ENCODE assay signal across 18 cellular contexts in genomic region chr14:50099335-50099734, GRCh38. TPM values are rescaled to one million over a fixed set of nuclear protein-coding genes. Genes with fewer than 3 reads are reported as not detected.
DNase-seq lines count a peak whose midpoint lies in the region; ATAC-seq and TF ChIP-seq lines count a peak whose summit lies in the region.
"Had no signal": no experiment of that assay in that cellular context is flagged by ENCODE, and none has a peak within 500 bp of the region (broad histone marks: within the 10 kb centered on the region; RNA-seq: fewer than 3 reads in every experiment).

No MANE protein-coding gene starts in this region.

- ATAC-seq in T-cell (replicated peaks in 1 of 4), result peak in 3 of 4 experiments; percentile 37 to 53 (median 50)
- ATAC-seq in foreskin keratinocyte, result peak; percentile 76
- ATAC-seq: pancreas, WTC11 had no signal

- no peaks in the 10 kb centered on the region for H3K9me3 ChIP-seq in breast epithelium
- H3K9me3 ChIP-seq: esophagus muscularis mucosa, pancreas, SJCRH30, uterus had no signal

- peak overlapping the region; percentile 33 for H3K27ac Mint-ChIP-seq in MCF 10A (ENCODE audit: low read depth, unreplicated experiment)
- peak overlapping the region; percentile 86 to 91 for H3K27ac Mint-ChIP-seq in T-cell
- H3K27ac Mint-ChIP-seq: H9, WTC11 had no signal

- no peak overlapping the region for H3K4me3 ChIP-seq in breast epithelium
- H3K4me3 ChIP-seq: esophagus muscularis mucosa, pancreas, SJCRH30, uterus had no signal

- H3K4me1 Mint-ChIP-seq in MCF 10A (ENCODE audit: insufficient read depth, unreplicated experiment) (peaks cover 11% of the 10 kb centered on the region), T-cell (peaks cover 62 to 83% (median 79%) of the 10 kb centered on the region in 3 donors)
- H3K4me1 Mint-ChIP-seq: H9, WTC11 had no signal

- in situ Hi-C loops in GM13977 (cut with MboI; ENCODE audit: low pct_unique_long_range_greater_than_20kb, low sequenced_read_pairs, unreplicated experiment), result loop anchor here (10.0 kb wide), 2 partner anchors 55 to 215 kb away; no protein-coding TSS in a partner anchor

- H3K9me3 Mint-ChIP-seq in MCF 10A (ENCODE audit: unreplicated experiment) (no peaks in the 10 kb centered on the region), T-cell (no peaks in the 10 kb centered on the region)
- H3K9me3 Mint-ChIP-seq: H9, WTC11 had no signal

- H3K4me3 Mint-ChIP-seq in MCF 10A (ENCODE audit: unreplicated experiment), result no peak overlapping the region
- H3K4me3 Mint-ChIP-seq in T-cell, result no peak overlapping the region
- H3K4me3 Mint-ChIP-seq: H9, WTC11 had no signal

- TF ChIP-seq POLR2A in breast epithelium (IDR thresholded peaks at IDR 0.05), result no peak

- H3K36me3 ChIP-seq in breast epithelium, result no peaks in the 10 kb centered on the region
- H3K36me3 ChIP-seq: esophagus muscularis mucosa, pancreas, SJCRH30, uterus had no signal

- CTCF ChIA-PET in MCF 10A (lab: Yijun Ruan, JAX), result interaction anchor here (0.7 to 7.3 kb wide), 9 partner anchors 29 to 246 kb away, joined by 3 to 44 read pairs (median 4); partner anchors contain the start of gene NEMF
- CTCF ChIA-PET in T-cell (lab: Charles Lee), result no interaction called here

- no peak for TF ChIP-seq CTCF in MCF 10A (IDR thresholded peaks at IDR 0.05; ENCODE audit: unreplicated experiment)
- TF ChIP-seq CTCF in breast epithelium (IDR thresholded peaks at IDR 0.05), result no peak
- TF ChIP-seq CTCF in foreskin keratinocyte (conservative IDR thresholded peaks at IDR 0.05), result no peak
- TF ChIP-seq CTCF in GM13977 (IDR thresholded peaks at IDR 0.05; ENCODE audit: extremely low read depth, insufficient read depth, missing control alignments), result no peak

- H3K27ac ChIP-seq in breast epithelium (no peak overlapping the region), foreskin keratinocyte (no peak overlapping the region)
- H3K27ac ChIP-seq: esophagus muscularis mucosa, pancreas, SJCRH30, uterus had no signal

- POLR2A ChIA-PET in MCF 10A (lab: Yijun Ruan, JAX) (interaction anchor here (0.7 to 1.9 kb wide), 8 partner anchors 10 to 248 kb away, joined by 3 to 10 read pairs (median 4); partner anchors contain the start of genes ARF6 and NEMF), T-cell (lab: Charles Lee) (interaction anchor here (0.6 kb wide), 2 partner anchors 247 to 467 kb away, joined by 3 to 6 read pairs; partner anchors contain the start of gene NEMF (in 1 of the 2))

- DNase-seq in MCF 10A (ENCODE audit: unreplicated experiment), result peak; percentile 47
- DNase-seq in breast epithelium (ENCODE audit: low spot score in 2 of 2), result no peak
- no peak for DNase-seq in T-cell
- peak; percentile 44 to 72 for DNase-seq in foreskin keratinocyte
- no peak for DNase-seq in NCI-H748 (lab: John Stamatoyannopoulos, UW; ENCODE audit: unreplicated experiment)
- DNase-seq in GM13977 (ENCODE audit: low spot score), result no peak
- DNase-seq in NCI-H2171 (lab: John Stamatoyannopoulos, UW), result no peak
- DNase-seq in NCI-H146 treated with DMSO at 0.1 percent for 48 hours (lab: John Stamatoyannopoulos, UW; ENCODE audit: unreplicated experiment), result no peak
- DNase-seq: activated effector memory CD4-positive, alpha-beta T cell treated with anti-CD3 and anti-CD28 coated beads, Interleukin-2, amount 50 U/mL, for 16 hours; H9; mesendoderm; NCI-H748 treated with DMSO at 0.1 percent for 48 hours; pancreas; SJCRH30; stimulated activated CD8-positive, alpha-beta memory T cell treated with anti-CD3 and anti-CD28 coated beads, Interleukin-4, amount 100 ng/mL, for 48 hours; uterus had no signal

- intact Hi-C loops in MCF 10A (cut with micrococcal nuclease) (loop anchor here (5.0 kb wide), 1 partner anchor 97 kb away; no protein-coding TSS in a partner anchor), breast epithelium (cut with DNase I; ENCODE audit: low total_unique reads) (no loop called here)

- no peaks in the 10 kb centered on the region for H3K27me3 Mint-ChIP-seq in MCF 10A (ENCODE audit: insufficient read depth, unreplicated experiment)
- H3K27me3 Mint-ChIP-seq in T-cell, result no peaks in the 10 kb centered on the region

- BruUV-seq in MCF 10A (replicated peaks; lab: Mats Ljungman, UMichigan), result no TSS peak

- H3K4me1 ChIP-seq in breast epithelium (no peaks in the 10 kb centered on the region), foreskin keratinocyte (no peaks in the 10 kb centered on the region)
- H3K4me1 ChIP-seq: esophagus muscularis mucosa, SJCRH30, uterus had no signal

- H3K36me3 Mint-ChIP-seq in MCF 10A (ENCODE audit: insufficient read depth, unreplicated experiment) (peaks cover 12% of the 10 kb centered on the region), T-cell (peaks cover 8% of the 10 kb centered on the region)
- H3K36me3 Mint-ChIP-seq: WTC11 had no signal

- H3K27me3 ChIP-seq in breast epithelium (no peaks in the 10 kb centered on the region), foreskin keratinocyte (no peaks in the 10 kb centered on the region)
- H3K27me3 ChIP-seq: esophagus muscularis mucosa, pancreas, SJCRH30, uterus had no signal

RNA-seq across cellular contexts. Expression of gene VCPKMT, which starts 17.0 kb away (rescaled TPM):
- total RNA-seq in MCF 10A (2022), result 7.2 and 10.4 TPM in 2 replicates
- 1 to 10 TPM; 5.0 to 8.5 (median 8.3) TPM for total RNA-seq in breast epithelium
- total RNA-seq in T-cell, result 10 to 100 TPM; 16.3 to 24.4 (median 18.3) TPM
- 5.9 and 6.7 TPM in 2 replicates for total RNA-seq in foreskin keratinocyte
- 4.3 and 4.6 TPM in 2 replicates for polyA plus RNA-seq in foreskin keratinocyte

Comparison
In these comparisons a context has a peak if more than half of its experiments do, and no peak if none do; other contexts are left out.
1. DNase-seq: peak in MCF 10A (single experiment) and foreskin keratinocyte (2 of 2); none in breast epithelium (0 of 2), T-cell (0 of 34), NCI-H748 (single experiment), GM13977 (single experiment), NCI-H2171 (single experiment) and NCI-H146 treated with DMSO at 0.1 percent for 48 hours (single experiment).